ENCODE assay signal across 1 cellular context in the genomic region with DNA sequence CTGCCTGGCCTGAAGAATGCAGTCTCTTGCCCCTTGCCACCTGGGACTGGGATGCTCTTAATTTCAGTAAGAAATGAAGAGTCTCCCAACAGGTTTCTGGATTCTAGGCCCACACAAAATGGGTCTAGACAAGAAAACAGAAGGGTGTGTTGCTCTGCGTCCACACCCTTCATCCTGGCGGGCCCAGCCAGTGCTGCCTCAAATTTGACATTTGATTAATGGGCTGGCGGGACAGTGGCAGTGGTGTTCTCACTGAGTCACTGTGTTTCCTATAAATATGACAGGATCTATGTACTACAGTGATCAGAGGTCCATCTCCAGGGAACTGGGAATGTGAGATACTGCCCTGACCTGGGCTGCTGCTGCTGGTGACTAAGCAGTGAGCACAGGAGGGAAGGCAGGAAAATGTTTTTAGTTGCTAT.
A peak's percentile ranks its signal among the peaks of the same experiment; 100 is the strongest.
TF ChIP-seq lines count a peak whose summit lies in the region.

No MANE protein-coding gene starts in this region.

TF ChIP-seq in HepG2, 621 proteins besides CTCF, POLR2A, EP300 and RAD21 (continued from another document and continues in another):
- TF ChIP-seq, protein P1, sequence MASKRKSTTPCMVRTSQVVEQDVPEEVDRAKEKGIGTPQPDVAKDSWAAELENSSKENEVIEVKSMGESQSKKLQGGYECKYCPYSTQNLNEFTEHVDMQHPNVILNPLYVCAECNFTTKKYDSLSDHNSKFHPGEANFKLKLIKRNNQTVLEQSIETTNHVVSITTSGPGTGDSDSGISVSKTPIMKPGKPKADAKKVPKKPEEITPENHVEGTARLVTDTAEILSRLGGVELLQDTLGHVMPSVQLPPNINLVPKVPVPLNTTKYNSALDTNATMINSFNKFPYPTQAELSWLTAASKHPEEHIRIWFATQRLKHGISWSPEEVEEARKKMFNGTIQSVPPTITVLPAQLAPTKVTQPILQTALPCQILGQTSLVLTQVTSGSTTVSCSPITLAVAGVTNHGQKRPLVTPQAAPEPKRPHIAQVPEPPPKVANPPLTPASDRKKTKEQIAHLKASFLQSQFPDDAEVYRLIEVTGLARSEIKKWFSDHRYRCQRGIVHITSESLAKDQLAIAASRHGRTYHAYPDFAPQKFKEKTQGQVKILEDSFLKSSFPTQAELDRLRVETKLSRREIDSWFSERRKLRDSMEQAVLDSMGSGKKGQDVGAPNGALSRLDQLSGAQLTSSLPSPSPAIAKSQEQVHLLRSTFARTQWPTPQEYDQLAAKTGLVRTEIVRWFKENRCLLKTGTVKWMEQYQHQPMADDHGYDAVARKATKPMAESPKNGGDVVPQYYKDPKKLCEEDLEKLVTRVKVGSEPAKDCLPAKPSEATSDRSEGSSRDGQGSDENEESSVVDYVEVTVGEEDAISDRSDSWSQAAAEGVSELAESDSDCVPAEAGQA (IDR thresholded peaks at IDR 0.05; ENCODE audit: low read depth) = no peak
- TF ChIP-seq, protein P1 (CRISPR knock-in tag; IDR thresholded peaks at IDR 0.05; ENCODE audit: borderline replicate concordance) = no peak
- no peak for TF ChIP-seq FOXK2 (IDR thresholded peaks at IDR 0.05)
- TF ChIP-seq HDAC2 (CRISPR knock-in tag; IDR thresholded peaks at IDR 0.05) = no peak
- no peak for TF ChIP-seq KAT2B (IDR thresholded peaks at IDR 0.05; ENCODE audit: borderline replicate concordance, low read depth, low read length)
- TF ChIP-seq ZNF225 (CRISPR knock-in tag; IDR thresholded peaks at IDR 0.05) = no peak
- TF ChIP-seq, protein P2, sequence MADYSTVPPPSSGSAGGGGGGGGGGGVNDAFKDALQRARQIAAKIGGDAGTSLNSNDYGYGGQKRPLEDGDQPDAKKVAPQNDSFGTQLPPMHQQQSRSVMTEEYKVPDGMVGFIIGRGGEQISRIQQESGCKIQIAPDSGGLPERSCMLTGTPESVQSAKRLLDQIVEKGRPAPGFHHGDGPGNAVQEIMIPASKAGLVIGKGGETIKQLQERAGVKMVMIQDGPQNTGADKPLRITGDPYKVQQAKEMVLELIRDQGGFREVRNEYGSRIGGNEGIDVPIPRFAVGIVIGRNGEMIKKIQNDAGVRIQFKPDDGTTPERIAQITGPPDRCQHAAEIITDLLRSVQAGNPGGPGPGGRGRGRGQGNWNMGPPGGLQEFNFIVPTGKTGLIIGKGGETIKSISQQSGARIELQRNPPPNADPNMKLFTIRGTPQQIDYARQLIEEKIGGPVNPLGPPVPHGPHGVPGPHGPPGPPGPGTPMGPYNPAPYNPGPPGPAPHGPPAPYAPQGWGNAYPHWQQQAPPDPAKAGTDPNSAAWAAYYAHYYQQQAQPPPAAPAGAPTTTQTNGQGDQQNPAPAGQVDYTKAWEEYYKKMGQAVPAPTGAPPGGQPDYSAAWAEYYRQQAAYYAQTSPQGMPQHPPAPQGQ (CRISPR knock-in tag; IDR thresholded peaks at IDR 0.05; ENCODE audit: borderline replicate concordance) = no peak
- TF ChIP-seq PLRG1 (conservative IDR thresholded peaks at IDR 0.05) = no peak
- TF ChIP-seq, protein P3, sequence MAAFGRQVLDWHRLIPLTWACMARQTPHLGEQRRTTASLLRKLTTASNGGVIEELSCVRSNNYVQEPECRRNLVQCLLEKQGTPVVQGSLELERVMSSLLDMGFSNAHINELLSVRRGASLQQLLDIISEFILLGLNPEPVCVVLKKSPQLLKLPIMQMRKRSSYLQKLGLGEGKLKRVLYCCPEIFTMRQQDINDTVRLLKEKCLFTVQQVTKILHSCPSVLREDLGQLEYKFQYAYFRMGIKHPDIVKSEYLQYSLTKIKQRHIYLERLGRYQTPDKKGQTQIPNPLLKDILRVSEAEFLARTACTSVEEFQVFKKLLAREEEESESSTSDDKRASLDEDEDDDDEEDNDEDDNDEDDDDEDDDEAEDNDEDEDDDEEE (CRISPR knock-in tag; IDR thresholded peaks at IDR 0.05) = peak; percentile 53; the same call in 1 of the 2 replicates
- no peak for TF ChIP-seq PAF1 (CRISPR knock-in tag; IDR thresholded peaks at IDR 0.05)
- no peak for TF ChIP-seq PHB2 (IDR thresholded peaks at IDR 0.05; ENCODE audit: partially characterized antibody)
- no peak for TF ChIP-seq ZBTB7A (CRISPR knock-in tag; IDR thresholded peaks at IDR 0.05)
- TF ChIP-seq ZC3H13 (CRISPR knock-in tag; IDR thresholded peaks at IDR 0.05) = no peak
- no peak for TF ChIP-seq ZNF761 (CRISPR knock-in tag; conservative IDR thresholded peaks at IDR 0.05)
- TF ChIP-seq, protein P4, sequence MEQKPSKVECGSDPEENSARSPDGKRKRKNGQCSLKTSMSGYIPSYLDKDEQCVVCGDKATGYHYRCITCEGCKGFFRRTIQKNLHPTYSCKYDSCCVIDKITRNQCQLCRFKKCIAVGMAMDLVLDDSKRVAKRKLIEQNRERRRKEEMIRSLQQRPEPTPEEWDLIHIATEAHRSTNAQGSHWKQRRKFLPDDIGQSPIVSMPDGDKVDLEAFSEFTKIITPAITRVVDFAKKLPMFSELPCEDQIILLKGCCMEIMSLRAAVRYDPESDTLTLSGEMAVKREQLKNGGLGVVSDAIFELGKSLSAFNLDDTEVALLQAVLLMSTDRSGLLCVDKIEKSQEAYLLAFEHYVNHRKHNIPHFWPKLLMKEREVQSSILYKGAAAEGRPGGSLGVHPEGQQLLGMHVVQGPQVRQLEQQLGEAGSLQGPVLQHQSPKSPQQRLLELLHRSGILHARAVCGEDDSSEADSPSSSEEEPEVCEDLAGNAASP (CRISPR knock-in tag; IDR thresholded peaks at IDR 0.05; ENCODE audit: borderline replicate concordance) = no peak
- no peak for TF ChIP-seq ZNF136 (CRISPR knock-in tag; IDR thresholded peaks at IDR 0.05; ENCODE audit: low read depth)
- TF ChIP-seq, protein P5, sequence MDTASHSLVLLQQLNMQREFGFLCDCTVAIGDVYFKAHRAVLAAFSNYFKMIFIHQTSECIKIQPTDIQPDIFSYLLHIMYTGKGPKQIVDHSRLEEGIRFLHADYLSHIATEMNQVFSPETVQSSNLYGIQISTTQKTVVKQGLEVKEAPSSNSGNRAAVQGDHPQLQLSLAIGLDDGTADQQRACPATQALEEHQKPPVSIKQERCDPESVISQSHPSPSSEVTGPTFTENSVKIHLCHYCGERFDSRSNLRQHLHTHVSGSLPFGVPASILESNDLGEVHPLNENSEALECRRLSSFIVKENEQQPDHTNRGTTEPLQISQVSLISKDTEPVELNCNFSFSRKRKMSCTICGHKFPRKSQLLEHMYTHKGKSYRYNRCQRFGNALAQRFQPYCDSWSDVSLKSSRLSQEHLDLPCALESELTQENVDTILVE (CRISPR knock-in tag; IDR thresholded peaks at IDR 0.05) = no peak
- TF ChIP-seq, protein P6, sequence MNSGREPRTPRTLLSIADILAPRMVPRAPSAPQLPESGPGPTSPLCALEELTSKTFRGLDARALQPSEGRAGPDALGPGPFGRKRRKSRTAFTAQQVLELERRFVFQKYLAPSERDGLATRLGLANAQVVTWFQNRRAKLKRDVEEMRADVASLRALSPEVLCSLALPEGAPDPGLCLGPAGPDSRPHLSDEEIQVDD (CRISPR knock-in tag; IDR thresholded peaks at IDR 0.05; ENCODE audit: borderline replicate concordance) = no peak
- TF ChIP-seq MBNL3 (CRISPR knock-in tag; conservative IDR thresholded peaks at IDR 0.05) = no peak
- TF ChIP-seq, protein P7, sequence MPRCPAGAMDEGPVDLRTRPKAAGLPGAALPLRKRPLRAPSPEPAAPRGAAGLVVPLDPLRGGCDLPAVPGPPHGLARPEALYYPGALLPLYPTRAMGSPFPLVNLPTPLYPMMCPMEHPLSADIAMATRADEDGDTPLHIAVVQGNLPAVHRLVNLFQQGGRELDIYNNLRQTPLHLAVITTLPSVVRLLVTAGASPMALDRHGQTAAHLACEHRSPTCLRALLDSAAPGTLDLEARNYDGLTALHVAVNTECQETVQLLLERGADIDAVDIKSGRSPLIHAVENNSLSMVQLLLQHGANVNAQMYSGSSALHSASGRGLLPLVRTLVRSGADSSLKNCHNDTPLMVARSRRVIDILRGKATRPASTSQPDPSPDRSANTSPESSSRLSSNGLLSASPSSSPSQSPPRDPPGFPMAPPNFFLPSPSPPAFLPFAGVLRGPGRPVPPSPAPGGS (CRISPR knock-in tag; IDR thresholded peaks at IDR 0.05) = no peak
- TF ChIP-seq SOX5 (CRISPR knock-in tag; IDR thresholded peaks at IDR 0.05; ENCODE audit: borderline replicate concordance) = no peak
- no peak for TF ChIP-seq THAP11 (CRISPR knock-in tag; IDR thresholded peaks at IDR 0.05)
- TF ChIP-seq MED8 (CRISPR knock-in tag; IDR thresholded peaks at IDR 0.05; ENCODE audit: insufficient replicate concordance) = no peak
- no peak for TF ChIP-seq ZSCAN25 (CRISPR knock-in tag; IDR thresholded peaks at IDR 0.05)
- TF ChIP-seq ZNF33B (CRISPR knock-in tag; IDR thresholded peaks at IDR 0.05) = no peak
- TF ChIP-seq RFX1 (IDR thresholded peaks at IDR 0.05) = no peak
- no peak for TF ChIP-seq SMARCE1 (IDR thresholded peaks at IDR 0.05; ENCODE audit: borderline replicate concordance)
- TF ChIP-seq ASH2L (IDR thresholded peaks at IDR 0.05; ENCODE audit: insufficient read length, low read depth, low read length) = no peak
- TF ChIP-seq NCOA1 (CRISPR knock-in tag; IDR thresholded peaks at IDR 0.05) = no peak
- no peak for TF ChIP-seq HNF4G (IDR thresholded peaks at IDR 0.05; ENCODE audit: borderline replicate concordance, low read depth, low read length)
- no peak for TF ChIP-seq HNF4G (CRISPR knock-in tag; IDR thresholded peaks at IDR 0.05; ENCODE audit: borderline replicate concordance, low read depth)
- TF ChIP-seq HMGA1 (CRISPR knock-in tag; conservative IDR thresholded peaks at IDR 0.05) = no peak
- TF ChIP-seq ZNF24 (IDR thresholded peaks at IDR 0.05) = no peak
- TF ChIP-seq, protein P8, sequence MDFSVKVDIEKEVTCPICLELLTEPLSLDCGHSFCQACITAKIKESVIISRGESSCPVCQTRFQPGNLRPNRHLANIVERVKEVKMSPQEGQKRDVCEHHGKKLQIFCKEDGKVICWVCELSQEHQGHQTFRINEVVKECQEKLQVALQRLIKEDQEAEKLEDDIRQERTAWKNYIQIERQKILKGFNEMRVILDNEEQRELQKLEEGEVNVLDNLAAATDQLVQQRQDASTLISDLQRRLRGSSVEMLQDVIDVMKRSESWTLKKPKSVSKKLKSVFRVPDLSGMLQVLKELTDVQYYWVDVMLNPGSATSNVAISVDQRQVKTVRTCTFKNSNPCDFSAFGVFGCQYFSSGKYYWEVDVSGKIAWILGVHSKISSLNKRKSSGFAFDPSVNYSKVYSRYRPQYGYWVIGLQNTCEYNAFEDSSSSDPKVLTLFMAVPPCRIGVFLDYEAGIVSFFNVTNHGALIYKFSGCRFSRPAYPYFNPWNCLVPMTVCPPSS (IDR thresholded peaks at IDR 0.05) = no peak
- no peak for TF ChIP-seq SP4 (CRISPR knock-in tag; IDR thresholded peaks at IDR 0.05)
- TF ChIP-seq, protein P9, sequence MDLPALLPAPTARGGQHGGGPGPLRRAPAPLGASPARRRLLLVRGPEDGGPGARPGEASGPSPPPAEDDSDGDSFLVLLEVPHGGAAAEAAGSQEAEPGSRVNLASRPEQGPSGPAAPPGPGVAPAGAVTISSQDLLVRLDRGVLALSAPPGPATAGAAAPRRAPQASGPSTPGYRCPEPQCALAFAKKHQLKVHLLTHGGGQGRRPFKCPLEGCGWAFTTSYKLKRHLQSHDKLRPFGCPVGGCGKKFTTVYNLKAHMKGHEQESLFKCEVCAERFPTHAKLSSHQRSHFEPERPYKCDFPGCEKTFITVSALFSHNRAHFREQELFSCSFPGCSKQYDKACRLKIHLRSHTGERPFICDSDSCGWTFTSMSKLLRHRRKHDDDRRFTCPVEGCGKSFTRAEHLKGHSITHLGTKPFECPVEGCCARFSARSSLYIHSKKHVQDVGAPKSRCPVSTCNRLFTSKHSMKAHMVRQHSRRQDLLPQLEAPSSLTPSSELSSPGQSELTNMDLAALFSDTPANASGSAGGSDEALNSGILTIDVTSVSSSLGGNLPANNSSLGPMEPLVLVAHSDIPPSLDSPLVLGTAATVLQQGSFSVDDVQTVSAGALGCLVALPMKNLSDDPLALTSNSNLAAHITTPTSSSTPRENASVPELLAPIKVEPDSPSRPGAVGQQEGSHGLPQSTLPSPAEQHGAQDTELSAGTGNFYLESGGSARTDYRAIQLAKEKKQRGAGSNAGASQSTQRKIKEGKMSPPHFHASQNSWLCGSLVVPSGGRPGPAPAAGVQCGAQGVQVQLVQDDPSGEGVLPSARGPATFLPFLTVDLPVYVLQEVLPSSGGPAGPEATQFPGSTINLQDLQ (CRISPR knock-in tag; IDR thresholded peaks at IDR 0.05) = no peak
- no peak for TF ChIP-seq FLYWCH1 (CRISPR knock-in tag; IDR thresholded peaks at IDR 0.05)
- TF ChIP-seq ZBTB3 (CRISPR knock-in tag; IDR thresholded peaks at IDR 0.05; ENCODE audit: borderline replicate concordance, low read depth) = no peak
- TF ChIP-seq CEBPG (CRISPR knock-in tag; IDR thresholded peaks at IDR 0.05) = no peak
- 0 out of 2 replicates have a peak, but pooled peaks have one; percentile 21 for TF ChIP-seq KLF12 (CRISPR knock-in tag; IDR thresholded peaks at IDR 0.05; ENCODE audit: borderline replicate concordance)
- peak; percentile 6; the same call in 1 of the 2 replicates for TF ChIP-seq POGZ (CRISPR knock-in tag; IDR thresholded peaks at IDR 0.05)
- TF ChIP-seq JUND (CRISPR knock-in tag; IDR thresholded peaks at IDR 0.05) = no peak
- TF ChIP-seq CC2D1A (CRISPR knock-in tag; IDR thresholded peaks at IDR 0.05) = 0 out of 2 replicates have a peak, but pooled peaks have one; percentile 54
- TF ChIP-seq TCF7L2 (IDR thresholded peaks at IDR 0.05; ENCODE audit: low read depth, low read length) = no peak
- TF ChIP-seq MAFK (conservative IDR thresholded peaks at IDR 0.05 in 1 of 2, IDR thresholded peaks at IDR 0.05 in 1 of 2; ENCODE audit: low read length in 2 of 2) = no peak
